ENCODE assay signal across 1 cellular context in genomic region chr15:68684476-68684875, GRCh38.
TF ChIP-seq lines count a peak whose summit lies in the region.

No MANE protein-coding gene starts in this region.

TF ChIP-seq in WTC11, 78 proteins besides CTCF, POLR2A, EP300 and RAD21 (continued from another document):
- TF ChIP-seq E2F4 (CRISPR knock-in tag; IDR thresholded peaks at IDR 0.05; ENCODE audit: borderline replicate concordance, low read depth) = no peak
- TF ChIP-seq FOXK1 (CRISPR knock-in tag; IDR thresholded peaks at IDR 0.05) = no peak
- no peak for TF ChIP-seq JUN (CRISPR knock-in tag; IDR thresholded peaks at IDR 0.05)
- no peak for TF ChIP-seq E2F1 (CRISPR knock-in tag; IDR thresholded peaks at IDR 0.05)
- no peak for TF ChIP-seq TEAD4 (CRISPR knock-in tag; IDR thresholded peaks at IDR 0.05)
- TF ChIP-seq GTF2I (CRISPR knock-in tag; conservative IDR thresholded peaks at IDR 0.05) = no peak
- TF ChIP-seq ZNF263 (CRISPR knock-in tag; IDR thresholded peaks at IDR 0.05; ENCODE audit: low read depth) = no peak
- TF ChIP-seq SMAD4 (CRISPR knock-in tag; IDR thresholded peaks at IDR 0.05) = no peak
- TF ChIP-seq, protein P1, sequence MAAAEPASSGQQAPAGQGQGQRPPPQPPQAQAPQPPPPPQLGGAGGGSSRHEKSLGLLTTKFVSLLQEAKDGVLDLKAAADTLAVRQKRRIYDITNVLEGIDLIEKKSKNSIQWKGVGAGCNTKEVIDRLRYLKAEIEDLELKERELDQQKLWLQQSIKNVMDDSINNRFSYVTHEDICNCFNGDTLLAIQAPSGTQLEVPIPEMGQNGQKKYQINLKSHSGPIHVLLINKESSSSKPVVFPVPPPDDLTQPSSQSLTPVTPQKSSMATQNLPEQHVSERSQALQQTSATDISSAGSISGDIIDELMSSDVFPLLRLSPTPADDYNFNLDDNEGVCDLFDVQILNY (CRISPR knock-in tag; IDR thresholded peaks at IDR 0.05) = no peak
- no peak for TF ChIP-seq SOX15 (CRISPR knock-in tag; IDR thresholded peaks at IDR 0.05)
- no peak for TF ChIP-seq MYBL2 (CRISPR knock-in tag; IDR thresholded peaks at IDR 0.05)
- TF ChIP-seq, protein P2, sequence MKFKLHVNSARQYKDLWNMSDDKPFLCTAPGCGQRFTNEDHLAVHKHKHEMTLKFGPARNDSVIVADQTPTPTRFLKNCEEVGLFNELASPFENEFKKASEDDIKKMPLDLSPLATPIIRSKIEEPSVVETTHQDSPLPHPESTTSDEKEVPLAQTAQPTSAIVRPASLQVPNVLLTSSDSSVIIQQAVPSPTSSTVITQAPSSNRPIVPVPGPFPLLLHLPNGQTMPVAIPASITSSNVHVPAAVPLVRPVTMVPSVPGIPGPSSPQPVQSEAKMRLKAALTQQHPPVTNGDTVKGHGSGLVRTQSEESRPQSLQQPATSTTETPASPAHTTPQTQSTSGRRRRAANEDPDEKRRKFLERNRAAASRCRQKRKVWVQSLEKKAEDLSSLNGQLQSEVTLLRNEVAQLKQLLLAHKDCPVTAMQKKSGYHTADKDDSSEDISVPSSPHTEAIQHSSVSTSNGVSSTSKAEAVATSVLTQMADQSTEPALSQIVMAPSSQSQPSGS (CRISPR knock-in tag; IDR thresholded peaks at IDR 0.05; ENCODE audit: borderline replicate concordance, low read depth) = no peak
- TF ChIP-seq, protein P3, sequence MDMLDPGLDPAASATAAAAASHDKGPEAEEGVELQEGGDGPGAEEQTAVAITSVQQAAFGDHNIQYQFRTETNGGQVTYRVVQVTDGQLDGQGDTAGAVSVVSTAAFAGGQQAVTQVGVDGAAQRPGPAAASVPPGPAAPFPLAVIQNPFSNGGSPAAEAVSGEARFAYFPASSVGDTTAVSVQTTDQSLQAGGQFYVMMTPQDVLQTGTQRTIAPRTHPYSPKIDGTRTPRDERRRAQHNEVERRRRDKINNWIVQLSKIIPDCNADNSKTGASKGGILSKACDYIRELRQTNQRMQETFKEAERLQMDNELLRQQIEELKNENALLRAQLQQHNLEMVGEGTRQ (CRISPR knock-in tag; IDR thresholded peaks at IDR 0.05) = no peak
TF ChIP-seq in WTC11: peak in this region for 0.
